ENCODE assay signal across 19 cellular contexts in the genomic region with DNA sequence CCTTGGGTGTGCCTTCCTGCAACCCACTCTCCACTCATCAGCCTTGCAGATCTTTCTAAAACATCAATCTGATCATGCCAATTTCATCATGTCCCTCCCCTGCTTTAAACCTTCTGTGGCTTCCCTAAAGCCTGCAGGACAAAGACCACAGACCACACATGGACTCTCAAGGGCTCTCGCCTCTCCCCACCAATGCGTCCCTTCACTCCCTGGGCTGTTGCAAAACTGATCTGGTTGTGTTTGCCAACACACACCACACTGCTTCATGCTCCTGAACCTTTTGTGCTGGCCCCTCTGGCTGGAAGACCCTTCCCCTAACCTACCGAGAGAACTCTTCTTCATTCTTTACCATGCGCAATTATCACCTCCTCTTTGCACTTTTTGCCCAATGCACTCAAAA.
DNase-seq lines count a peak whose midpoint lies in the region; FAIRE-seq and TF ChIP-seq lines count a peak whose summit lies in the region.
"Had no signal": no experiment of that assay in that cellular context is flagged by ENCODE, and none has a peak within 500 bp of the region (broad histone marks: within the 10 kb centered on the region; RNA-seq: fewer than 3 reads in every experiment).

No MANE protein-coding gene starts in this region.

- intact Hi-C loops in MCF 10A (cut with micrococcal nuclease), result no loop called here
- intact Hi-C loops in mammary epithelial cell (cut with micrococcal nuclease), result no loop called here
- intact Hi-C loops in prostate gland (cut with DNase I), result no loop called here

- H3K4ac ChIP-seq in H1 (replicated peaks; ENCODE audit: insufficient read length, low read depth, low read length), result no peak overlapping the region

- H4K8ac ChIP-seq in H1 (ENCODE audit: extremely low read depth, insufficient read depth, low read length), result no peak overlapping the region

- H2AFZ ChIP-seq in mammary epithelial cell (ENCODE audit: low read depth, low read length), result no peak overlapping the region
- H2AFZ ChIP-seq in SU-DHL-6 (ENCODE audit: low read depth, low read length, severe bottlenecking), result no peak overlapping the region
- no peak overlapping the region for H2AFZ ChIP-seq in H1 (ENCODE audit: low read length)

- H2AK5ac ChIP-seq in H1 (ENCODE audit: low read depth, low read length), result peak overlapping the region; percentile 75

- CTCF ChIA-PET in MCF 10A (lab: Yijun Ruan, JAX), result no interaction called here
- CTCF ChIA-PET in mammary epithelial cell (lab: Charles Lee; ENCODE audit: low non-redundant PET), result no interaction called here
- CTCF ChIA-PET in H1 (lab: Charles Lee; ENCODE audit: partially characterized antibody), result interaction anchor here (1.0 to 1.5 kb wide), 3 partner anchors 13 to 40 kb away, joined by 4 to 5 read pairs (median 4); no protein-coding TSS in a partner anchor

- FAIRE-seq in H1 (lab: Jason Lieb, UNC), result no peak
- FAIRE-seq: HepG2 had no signal

- H3K27ac Mint-ChIP-seq in MCF 10A (ENCODE audit: low read depth, unreplicated experiment), result peak overlapping the region; percentile 1
- H3K27ac Mint-ChIP-seq: activated CD4-positive, alpha-beta T cell treated with anti-CD3 and anti-CD28 coated beads, Interleukin-2, amount 10 ng/mL, durations not matched to agents 24 days and 14 days had no signal

- H3K9ac ChIP-seq in mammary epithelial cell (ENCODE audit: insufficient read depth, low read length) (no peak overlapping the region), SU-DHL-6 (ENCODE audit: low read length) (no peak overlapping the region), H1 (replicated peaks in 1 of 4; ENCODE audit: extremely low read depth in 1 of 4, low read depth in 3 of 4, low read length in 3 of 4) (no peak overlapping the region)

- H3K23ac ChIP-seq in H1 (ENCODE audit: insufficient read length), result no peak overlapping the region

- H3K27ac ChIP-seq in mammary epithelial cell (ENCODE audit: insufficient read depth, low read depth, low read length), result no peak overlapping the region
- H3K27ac ChIP-seq in SU-DHL-6 (ENCODE audit: low read depth, low read length), result peak overlapping the region; percentile 28; the same call in 1 of the 2 replicates
- no peak overlapping the region for H3K27ac ChIP-seq in H1 (ENCODE audit: low read depth, low read length)
- H3K27ac ChIP-seq in temporal lobe (ENCODE audit: low read depth, low read length), result peak overlapping the region; percentile 93
- no peak overlapping the region for H3K27ac ChIP-seq in prostate gland
- H3K27ac ChIP-seq: epithelial cell of prostate had no signal

- H2BK120ac ChIP-seq in H1 (replicated peaks; ENCODE audit: low read depth, low read length), result no peak overlapping the region

- peaks cover 21% of the 10 kb centered on the region for H3K4me1 Mint-ChIP-seq in MCF 10A (ENCODE audit: insufficient read depth, unreplicated experiment)

- H4K91ac ChIP-seq in H1 (replicated peaks; ENCODE audit: insufficient read length, low read length), result no peak overlapping the region

- TF ChIP-seq POLR2A in H1 (IDR thresholded peaks at IDR 0.05; ENCODE audit: control extremely low read depth in 1 of 2, low read depth in 2 of 2, low read length in 2 of 2) (no peak), prostate gland (IDR thresholded peaks at IDR 0.05) (no peak)

- 0 out of 2 replicates have a peak overlapping the region, but pooled peaks have one; percentile 63 for H2BK15ac ChIP-seq in H1 (ENCODE audit: low read length)

- no peaks in the 10 kb centered on the region for H3K9me2 ChIP-seq in SU-DHL-6 (replicated peaks; ENCODE audit: insufficient read depth, low read length)

- TF ChIP-seq CTCF in MCF 10A (IDR thresholded peaks at IDR 0.05; ENCODE audit: unreplicated experiment) (no peak), mammary epithelial cell (conservative IDR thresholded peaks at IDR 0.05 in 1 of 2, IDR thresholded peaks at IDR 0.05 in 1 of 2; ENCODE audit: extremely low read depth in 1 of 2, insufficient read depth in 1 of 2, low read depth in 1 of 2, low read length in 2 of 2) (no peak), SU-DHL-6 (IDR thresholded peaks at IDR 0.05; ENCODE audit: insufficient read depth, low read length, poor library complexity, severe bottlenecking) (no peak), H1 (IDR thresholded peaks at IDR 0.05; ENCODE audit: control extremely low read depth in 1 of 3, insufficient read depth in 1 of 3, low read depth in 1 of 3, low read length in 3 of 3) (no peak), prostate gland (IDR thresholded peaks at IDR 0.05) (no peak)

- H3K27me3 ChIP-seq in mammary epithelial cell (ENCODE audit: insufficient read depth, low read length), result no peaks in the 10 kb centered on the region
- H3K27me3 ChIP-seq in SU-DHL-6 (ENCODE audit: low read length), result no peaks in the 10 kb centered on the region
- no peaks in the 10 kb centered on the region for H3K27me3 ChIP-seq in H1 (replicated peaks in 1 of 4; ENCODE audit: control insufficient read depth in 3 of 4, extremely low read depth in 1 of 4, insufficient read depth in 3 of 4, low read length in 3 of 4)
- no peaks in the 10 kb centered on the region for H3K27me3 ChIP-seq in prostate gland (replicated peaks; ENCODE audit: insufficient read depth)
- H3K27me3 ChIP-seq: left lung, spleen, tibial nerve had no signal

- H4K5ac ChIP-seq in H1 (ENCODE audit: insufficient read length, low read depth, low read length), result no peak overlapping the region

- peaks cover 28% of the 10 kb centered on the region for H3F3A ChIP-seq in SU-DHL-6 (ENCODE audit: insufficient read depth)

- BruUV-seq in MCF 10A (replicated peaks; lab: Mats Ljungman, UMichigan), result no TSS peak
- no TSS peak for BruUV-seq in mammary epithelial cell (replicated peaks; lab: Mats Ljungman, UMichigan)

- peak overlapping the region; percentile 57; the same call in 1 of the 2 replicates for H2BK20ac ChIP-seq in H1 (ENCODE audit: low read length)

- H3K36me3 Mint-ChIP-seq in MCF 10A (ENCODE audit: insufficient read depth, unreplicated experiment), result no peaks in the 10 kb centered on the region

- no peak overlapping the region for H2BK5ac ChIP-seq in H1 (ENCODE audit: low read depth, low read length)

- no peaks in the 10 kb centered on the region for H3K9me3 ChIP-seq in mammary epithelial cell (replicated peaks; ENCODE audit: insufficient read depth, low read length)
- no peaks in the 10 kb centered on the region for H3K9me3 ChIP-seq in SU-DHL-6 (ENCODE audit: insufficient read depth, low read length)
- no peaks in the 10 kb centered on the region for H3K9me3 ChIP-seq in H1 (ENCODE audit: insufficient read depth in 2 of 2, low read depth in 1 of 2, low read length in 1 of 2)
- H3K9me3 ChIP-seq in prostate gland, result no peaks in the 10 kb centered on the region
- H3K9me3 ChIP-seq: left lung, spleen, tibial nerve had no signal

- H2BK12ac ChIP-seq in H1 (ENCODE audit: low read depth, low read length), result peak overlapping the region; percentile 82

- no peaks in the 10 kb centered on the region for H3K79me1 ChIP-seq in H1 (ENCODE audit: low read depth, low read length)

- 0 out of 2 replicates have a peak, but pooled peaks cover 1% of the 10 kb centered on the region for H3K23me2 ChIP-seq in H1 (ENCODE audit: low read depth, low read length)

- no peak overlapping the region for H3K4me3 Mint-ChIP-seq in MCF 10A (ENCODE audit: unreplicated experiment)
- H3K4me3 Mint-ChIP-seq: activated CD4-positive, alpha-beta T cell treated with anti-CD3 and anti-CD28 coated beads, Interleukin-2, amount 10 ng/mL, durations not matched to agents 24 days and 14 days had no signal

- in situ Hi-C loops in mammary epithelial cell (cut with MboI; ENCODE audit: low sequenced_read_pairs in 2 of 2), result no loop called here

- H3K18ac ChIP-seq in H1 (ENCODE audit: extremely low read depth, low read length), result peak overlapping the region; percentile 17; the same call in 1 of the 2 replicates

- no peak for TF ChIP-seq RAD21 in H1 (IDR thresholded peaks at IDR 0.05 in 1 of 2, conservative IDR thresholded peaks at IDR 0.05 in 1 of 2; ENCODE audit: low read depth in 2 of 2, low read length in 2 of 2)

- dilution Hi-C loops in mammary epithelial cell (cut with HindIII; ENCODE audit: low sequenced_read_pairs), result no loop called here

- H3K56ac ChIP-seq in H1 (replicated peaks; ENCODE audit: insufficient read length, low read depth, low read length), result no peak overlapping the region

- H3K79me2 ChIP-seq in mammary epithelial cell (ENCODE audit: insufficient read depth, low read length), result peaks cover 2% of the 10 kb centered on the region
- H3K79me2 ChIP-seq in SU-DHL-6 (ENCODE audit: insufficient read depth, low read length), result peaks cover 34% of the 10 kb centered on the region; the same call in 1 of the 2 replicates
- no peaks in the 10 kb centered on the region for H3K79me2 ChIP-seq in H1 (ENCODE audit: control insufficient read depth in 1 of 2, insufficient read depth in 2 of 2, low read length in 2 of 2)

- H3K4me2 ChIP-seq in mammary epithelial cell (ENCODE audit: insufficient read depth, low read depth, low read length) (no peak overlapping the region), SU-DHL-6 (ENCODE audit: low read depth, low read length, poor library complexity, severe bottlenecking) (no peak overlapping the region), H1 (ENCODE audit: insufficient read depth in 1 of 2, low read depth in 2 of 2, low read length in 2 of 2) (no peak overlapping the region)

- no peak overlapping the region for H3K14ac ChIP-seq in H1 (ENCODE audit: insufficient read length)

- no peak for TF ChIP-seq EP300 in H1 (IDR thresholded peaks at IDR 0.05; ENCODE audit: borderline replicate concordance in 1 of 2, low read depth in 2 of 2, low read length in 2 of 2)

- H3K36me3 ChIP-seq in mammary epithelial cell (ENCODE audit: insufficient read depth, low read length), result no peaks in the 10 kb centered on the region
- no peaks in the 10 kb centered on the region for H3K36me3 ChIP-seq in SU-DHL-6 (ENCODE audit: low read length)
- no peaks in the 10 kb centered on the region for H3K36me3 ChIP-seq in H1 (ENCODE audit: control insufficient read depth in 2 of 4, insufficient read depth in 4 of 4, low read length in 3 of 4)
- no peaks in the 10 kb centered on the region for H3K36me3 ChIP-seq in prostate gland
- H3K36me3 ChIP-seq: left lung, tibial nerve had no signal

- H3K4me1 ChIP-seq in mammary epithelial cell (ENCODE audit: insufficient read depth, low read length), result peaks cover 22% of the 10 kb centered on the region
- H3K4me1 ChIP-seq in H1 (replicated peaks in 1 of 4; ENCODE audit: control insufficient read depth in 3 of 4, insufficient read depth in 4 of 4, low read length in 3 of 4), result peaks cover 2 to 8% (median 2%) of the 10 kb centered on the region in 4 experiments; a peak in 5 of 7 replicates
- peaks cover 33% of the 10 kb centered on the region for H3K4me1 ChIP-seq in prostate gland (replicated peaks)

- H3K4me3 ChIP-seq in mammary epithelial cell (replicated peaks in 1 of 3; ENCODE audit: insufficient read depth in 1 of 3, low read depth in 2 of 3, low read length in 3 of 3) (no peak overlapping the region), SU-DHL-6 (ENCODE audit: insufficient read depth, low read length, poor library complexity, severe bottlenecking) (no peak overlapping the region), H1 (ENCODE audit: extremely low read depth in 1 of 4, insufficient read depth in 2 of 4, low read depth in 3 of 4, low read length in 4 of 4) (no peak overlapping the region), prostate gland (no peak overlapping the region)
- H3K4me3 ChIP-seq: left lung, spleen, tibial nerve had no signal

- H4K20me1 ChIP-seq in mammary epithelial cell (ENCODE audit: insufficient read depth, low read length) (no peaks in the 10 kb centered on the region), SU-DHL-6 (ENCODE audit: low read depth, low read length) (no peaks in the 10 kb centered on the region), H1 (replicated peaks in 1 of 2; ENCODE audit: control insufficient read depth in 1 of 2, insufficient read depth in 2 of 2, low read length in 2 of 2) (no peaks in the 10 kb centered on the region)

- POLR2A ChIA-PET in MCF 10A (lab: Yijun Ruan, JAX) (no interaction called here), H1 (lab: Charles Lee; ENCODE audit: partially characterized antibody) (interaction anchor here (0.8 kb wide), 1 partner anchor 11 kb away, joined by 3 read pairs; no protein-coding TSS in a partner anchor)

- 98% methylated on average over 4 of the region's 4 CpGs for WGBS in mammary epithelial cell (ENCODE audit: low coverage, missing lambda C conversion rate)
- 92% methylated on average over 4 of the region's 4 CpGs; no CpG with 5 or more reads in 1 of the 2 experiments for WGBS in H1 (ENCODE audit: extremely low coverage in 1 of 2, insufficient coverage in 1 of 2, insufficient read length in 1 of 2, insufficient replicate concordance in 2 of 2, low coverage in 1 of 2, low lambda C conversion rate in 2 of 2, missing lambda C conversion rate in 1 of 2), 2 experiments
- 96% methylated on average over 4 of the region's 4 CpGs for WGBS in prostate gland

- DNase-seq in MCF 10A (ENCODE audit: unreplicated experiment) (no peak), mammary epithelial cell (no peak), H1 (ENCODE audit: low read depth in 1 of 2, low spot score in 2 of 2) (no peak), prostate gland (ENCODE audit: low spot score) (no peak), OCI-M2 (lab: John Stamatoyannopoulos, UW; ENCODE audit: unreplicated experiment) (no peak)
- no peak for DNase-seq in stimulated activated CD4-positive, alpha-beta T cell treated with anti-CD3 and anti-CD28 coated beads, Interleukin-4, amount 100 ng/mL, for 4 hours
- DNase-seq: activated CD4-positive, alpha-beta T cell treated with anti-CD3 and anti-CD28 coated beads, Interleukin-2, amount 10 ng/mL, durations not matched to agents 24 days and 14 days; activated gamma-delta T cell; head of caudate nucleus; NCI-H1105 treated with DMSO at 0.1 percent for 48 hours; nucleus accumbens; PC-3 had no signal

- H3K27me3 Mint-ChIP-seq in MCF 10A (ENCODE audit: insufficient read depth, unreplicated experiment), result no peaks in the 10 kb centered on the region
- H3K27me3 Mint-ChIP-seq: activated CD4-positive, alpha-beta T cell treated with anti-CD3 and anti-CD28 coated beads, Interleukin-2, amount 10 ng/mL, durations not matched to agents 24 days and 14 days had no signal

- no peaks in the 10 kb centered on the region for H3K9me3 Mint-ChIP-seq in MCF 10A (ENCODE audit: unreplicated experiment)
- H3K9me3 Mint-ChIP-seq: activated CD4-positive, alpha-beta T cell treated with anti-CD3 and anti-CD28 coated beads, Interleukin-2, amount 10 ng/mL, durations not matched to agents 24 days and 14 days had no signal

Comparison
In these comparisons a context has a peak if more than half of its experiments do, and no peak if none do; other contexts are left out.
1. H3K27ac ChIP-seq: peak in SU-DHL-6 (single experiment) and temporal lobe (single experiment); none in mammary epithelial cell (single experiment), H1 (single experiment) and prostate gland (0 of 2).